In genomic region chr2:70767094-70767698, GRCh38 we compare ENCODE assay signal across 9 cellular contexts. TPM values are rescaled to one million over a fixed set of nuclear protein-coding genes. Genes with fewer than 3 reads are reported as not detected.
DNase-seq lines count a peak whose midpoint lies in the region; ATAC-seq, FAIRE-seq and TF ChIP-seq lines count a peak whose summit lies in the region.
"Had no signal": no experiment of that assay in that cellular context is flagged by ENCODE, and none has a peak within 500 bp of the region (broad histone marks: within the 10 kb centered on the region; RNA-seq: fewer than 3 reads in every experiment).

No MANE protein-coding gene starts in this region.

- WGBS in pancreas, 2 donors = 1% methylated on average over 29 to 51 of the region's 51 CpGs

- H3K9me2 ChIP-seq in SU-DHL-6 (replicated peaks; ENCODE audit: insufficient read depth, low read length) = no peaks in the 10 kb centered on the region

- no peaks in the 10 kb centered on the region for H3K36me3 ChIP-seq in SU-DHL-6 (ENCODE audit: low read length)
- H3K36me3 ChIP-seq in pancreas = no peaks in the 10 kb centered on the region

- no peaks in the 10 kb centered on the region for H3K79me2 ChIP-seq in SU-DHL-6 (ENCODE audit: insufficient read depth, low read length)

- no peak for TF ChIP-seq CTCF in SU-DHL-6 (IDR thresholded peaks at IDR 0.05; ENCODE audit: insufficient read depth, low read length, poor library complexity, severe bottlenecking)
- TF ChIP-seq CTCF in pancreas (IDR thresholded peaks at IDR 0.05) = no peak

- peak overlapping the region; percentile 49 for H2AFZ ChIP-seq in SU-DHL-6 (ENCODE audit: low read depth, low read length, severe bottlenecking)

- peaks cover 0 to 8% (median 0%) of the 10 kb centered on the region in 3 donors for H3K4me1 ChIP-seq in pancreas

- no peaks in the 10 kb centered on the region for H4K20me1 ChIP-seq in SU-DHL-6 (ENCODE audit: low read depth, low read length)

- FAIRE-seq in pancreas (lab: Jason Lieb, UNC) = no peak

- ATAC-seq in pancreas (peak; percentile 58 to 73 (median 64)), GM19035 (IDR thresholded peaks at IDR 0.05; ENCODE audit: unreplicated experiment) (no peak), HG03571 (IDR thresholded peaks at IDR 0.05; ENCODE audit: unreplicated experiment) (no peak), GM18868 (IDR thresholded peaks at IDR 0.05; ENCODE audit: unreplicated experiment) (no peak)

- peak overlapping the region; percentile 52 for H3K9ac ChIP-seq in SU-DHL-6 (ENCODE audit: low read length)

- H3K27me3 ChIP-seq in SU-DHL-6 (ENCODE audit: low read length) (no peaks in the 10 kb centered on the region), pancreas (no peaks in the 10 kb centered on the region)

- peak; percentile 10 for DNase-seq in stimulated activated CD4-positive, alpha-beta T cell treated with anti-CD3 and anti-CD28 coated beads, Interleukin-12 subunit alpha, Interleukin-12 subunit beta, amount 100 ng/mL, for 4 hours
- no peak for DNase-seq in stimulated activated CD4-positive, alpha-beta T cell treated with anti-CD3 and anti-CD28 coated beads, Interleukin-4, amount 100 ng/mL, for 24 hours
- DNase-seq in erythroblast (lab: John Stamatoyannopoulos, UW) (peak; percentile 22 to 40), pancreas (peak in 4 of 6 donors; percentile 12 to 67 (median 40))

- no peaks in the 10 kb centered on the region; the same call in 1 of the 2 replicates for H3F3A ChIP-seq in SU-DHL-6 (ENCODE audit: insufficient read depth)

- H3K27ac ChIP-seq in SU-DHL-6 (ENCODE audit: low read depth, low read length) = no peak overlapping the region
- no peak overlapping the region for H3K27ac ChIP-seq in pancreas

- H3K9me3 ChIP-seq in SU-DHL-6 (ENCODE audit: insufficient read depth, low read length) = no peaks in the 10 kb centered on the region
- H3K9me3 ChIP-seq in pancreas = no peaks in the 10 kb centered on the region

- peak overlapping the region; percentile 56 for H3K4me2 ChIP-seq in SU-DHL-6 (ENCODE audit: low read depth, low read length, poor library complexity, severe bottlenecking)

- intact Hi-C loops in pancreas (cut with DNase I) = no loop called here

- H3K4me3 ChIP-seq in SU-DHL-6 (ENCODE audit: insufficient read depth, low read length, poor library complexity, severe bottlenecking) (peak overlapping the region; percentile 49), pancreas (peak overlapping the region; percentile 36 to 69 (median 47))

- no peak for TF ChIP-seq POLR2A in erythroblast (IDR thresholded peaks at IDR 0.05; ENCODE audit: low read length)

RNA-seq across cellular contexts. Expression of gene ADD2, which starts 0.8 kb away (rescaled TPM):
- total RNA-seq in pancreas = 1 to 10 TPM; 2.6 to 5.5 (median 4.0) TPM
- 1 to 10 TPM in 1 of 2 donors, under 1 TPM in 1; 0.38 to 1.2 TPM for polyA plus RNA-seq in pancreas

RNA-seq across cellular contexts. Expression of gene FIGLA, which starts 23.2 kb away (rescaled TPM):
- total RNA-seq in pancreas = under 1 TPM in 1 of 6 donors, not detected in 5; 0.83 TPM
- 1 to 10 TPM in 1 of 2 donors, not detected in 1; 1.1 TPM for polyA plus RNA-seq in pancreas
- total RNA-seq: activated CD8-positive, alpha-beta memory T cell treated with anti-CD3 and anti-CD28 coated beads for 36 hours had no signal

RNA-seq across cellular contexts. Expression of gene CLEC4F, which starts 53.2 kb away (rescaled TPM):
- under 1 TPM in 4 of 6 donors, not detected in 2; 0.12 to 0.23 (median 0.16) TPM for total RNA-seq in pancreas
- under 1 TPM; 0.49 to 0.56 TPM for polyA plus RNA-seq in pancreas
- total RNA-seq: activated CD8-positive, alpha-beta memory T cell treated with anti-CD3 and anti-CD28 coated beads for 36 hours had no signal

Comparison
In these comparisons a context has a peak if more than half of its experiments do, and no peak if none do; other contexts are left out.
1. ATAC-seq: peak in pancreas (4 of 4); none in GM19035 (single experiment), HG03571 (single experiment) and GM18868 (single experiment).